In the genomic region with DNA sequence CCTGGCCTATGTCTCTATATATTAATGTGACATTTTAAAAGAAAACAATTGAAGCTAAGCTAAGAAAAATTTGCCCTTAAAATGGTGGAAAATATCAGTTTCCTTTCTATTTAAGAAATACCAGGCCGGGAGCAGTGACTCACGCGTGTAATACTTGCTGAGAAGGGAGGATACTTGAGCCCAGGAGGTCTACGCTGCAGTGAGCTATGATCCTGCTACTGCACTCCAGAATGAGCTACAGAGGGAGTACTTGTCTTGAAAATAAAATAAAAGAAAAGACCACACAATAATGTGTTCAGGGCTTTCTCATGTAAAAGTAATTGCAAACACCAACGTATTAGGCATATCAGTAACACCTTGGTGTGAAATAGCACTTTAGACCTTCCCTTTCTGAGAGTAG, we compare ENCODE assay signal across 11 cellular contexts. TPM values are rescaled to one million over a fixed set of nuclear protein-coding genes. Genes with fewer than 3 reads are reported as not detected.
DNase-seq lines count a peak whose midpoint lies in the region; ATAC-seq and TF ChIP-seq lines count a peak whose summit lies in the region.
"Had no signal": no experiment of that assay in that cellular context is flagged by ENCODE, and none has a peak within 500 bp of the region (broad histone marks: within the 10 kb centered on the region; RNA-seq: fewer than 3 reads in every experiment).

No MANE protein-coding gene starts in this region.

- H3K9me2 ChIP-seq in SK-N-SH, result no peaks in the 10 kb centered on the region

- TF ChIP-seq RAD21 in SK-N-SH (IDR thresholded peaks at IDR 0.05; ENCODE audit: low read length), result no peak

- H3K79me2 ChIP-seq in SK-N-SH (ENCODE audit: insufficient read depth), result peaks cover 46% of the 10 kb centered on the region

- H3K27ac ChIP-seq in SK-N-SH (ENCODE audit: low read depth in 2 of 2, low read length in 1 of 2) (peak overlapping the region; percentile 47 to 93; a peak in 3 of 4 replicates), psoas muscle (peak overlapping the region; percentile 82)
- H3K27ac ChIP-seq: KMS-11 had no signal

- peaks cover 43% of the 10 kb centered on the region for H3F3A ChIP-seq in SK-N-SH (replicated peaks; ENCODE audit: insufficient read depth)

- H3K9me3 ChIP-seq in SK-N-SH (no peaks in the 10 kb centered on the region), psoas muscle (no peaks in the 10 kb centered on the region)

- TF ChIP-seq EP300 in SK-N-SH (IDR thresholded peaks at IDR 0.05; ENCODE audit: borderline replicate concordance in 1 of 2, low read depth in 1 of 2, low read length in 1 of 2), result no peak

- peak overlapping the region; percentile 99 for H3K9ac ChIP-seq in SK-N-SH
- H3K9ac ChIP-seq: KMS-11 had no signal

- peaks cover 6 to 10% of the 10 kb centered on the region in 2 experiments for H3K4me1 ChIP-seq in SK-N-SH (ENCODE audit: control insufficient read depth in 1 of 2, insufficient read depth in 2 of 2, low read depth in 1 of 2, low read length in 1 of 2)
- peaks cover 15% of the 10 kb centered on the region for H3K4me1 ChIP-seq in psoas muscle

- H3K36me3 ChIP-seq in SK-N-SH (replicated peaks in 1 of 2; ENCODE audit: control insufficient read depth in 1 of 2, insufficient read depth in 2 of 2, low read length in 1 of 2) (peaks cover 6 to 18% of the 10 kb centered on the region in 2 experiments), psoas muscle (ENCODE audit: insufficient read depth in 1 of 2, low read depth in 1 of 2) (no peaks in the 10 kb centered on the region)

- H3K27me3 ChIP-seq in SK-N-SH (ENCODE audit: insufficient read depth) (no peaks in the 10 kb centered on the region), psoas muscle (ENCODE audit: insufficient read depth in 3 of 3, low read length in 2 of 3) (no peaks in the 10 kb centered on the region)

- 17% methylated on average over 5 of the region's 5 CpGs for WGBS in SK-N-SH (ENCODE audit: low lambda C conversion rate)
- WGBS in psoas muscle, 3 donors, result 60 to 90% (median 66%) methylated on average over 5 of the region's 5 CpGs

- TF ChIP-seq CTCF in SK-N-SH (IDR thresholded peaks at IDR 0.05) (peak; percentile 15; the same call in 1 of the 2 replicates), psoas muscle (IDR thresholded peaks at IDR 0.05) (no peak)

- intact Hi-C loops in psoas muscle (cut with DNase I), result no loop called here

- POLR2A ChIA-PET in SK-N-SH (lab: Yijun Ruan, JAX), result no interaction called here

- peak overlapping the region; percentile 43; the same call in 1 of the 2 replicates for H2AFZ ChIP-seq in SK-N-SH (ENCODE audit: low read depth)

- CTCF ChIA-PET in SK-N-SH (lab: Yijun Ruan, JAX), result interaction anchor here (1.0 to 2.0 kb wide), 5 partner anchors 14 to 342 kb away, joined by 3 to 10 read pairs (median 3); no protein-coding TSS in a partner anchor

- H3K4me2 ChIP-seq in SK-N-SH, result peak overlapping the region; percentile 81
- H3K4me2 ChIP-seq: KMS-11 had no signal

- peaks cover 8% of the 10 kb centered on the region; the same call in 1 of the 2 replicates for H4K20me1 ChIP-seq in SK-N-SH (ENCODE audit: insufficient read depth)

- DNase-seq in Daoy (ENCODE audit: low read depth) (peak; percentile 81), SK-N-SH (no peak), fibroblast of peridontal ligament (ENCODE audit: extremely low read depth) (peak; percentile 92), psoas muscle (no peak), OCI-M2 (lab: John Stamatoyannopoulos, UW; ENCODE audit: unreplicated experiment) (no peak), COLO829 (ENCODE audit: low spot score) (no peak), NCI-H1694 (lab: John Stamatoyannopoulos, UW) (no peak), NCI-H2107 treated with DMSO at 0.1 percent for 48 hours (lab: John Stamatoyannopoulos, UW; ENCODE audit: unreplicated experiment) (no peak)
- DNase-seq: activated CD8-positive, alpha-beta memory T cell treated with anti-CD3 and anti-CD28 coated beads, Interleukin-2, amount 50 U/mL, for 48 hours; NCI-H82 had no signal

- no peak overlapping the region for H3K4me3 ChIP-seq in SK-N-SH (ENCODE audit: low read depth in 2 of 2, low read length in 1 of 2)
- no peak overlapping the region for H3K4me3 ChIP-seq in psoas muscle

- no peak for ATAC-seq in psoas muscle

TF ChIP-seq in SK-N-SH, 30 proteins besides CTCF, POLR2A, EP300 and RAD21:
- TF ChIP-seq YY1 (IDR thresholded peaks at IDR 0.05; ENCODE audit: low read depth), result peak; percentile 59; the same call in 1 of the 2 replicates
- TF ChIP-seq, protein P1, sequence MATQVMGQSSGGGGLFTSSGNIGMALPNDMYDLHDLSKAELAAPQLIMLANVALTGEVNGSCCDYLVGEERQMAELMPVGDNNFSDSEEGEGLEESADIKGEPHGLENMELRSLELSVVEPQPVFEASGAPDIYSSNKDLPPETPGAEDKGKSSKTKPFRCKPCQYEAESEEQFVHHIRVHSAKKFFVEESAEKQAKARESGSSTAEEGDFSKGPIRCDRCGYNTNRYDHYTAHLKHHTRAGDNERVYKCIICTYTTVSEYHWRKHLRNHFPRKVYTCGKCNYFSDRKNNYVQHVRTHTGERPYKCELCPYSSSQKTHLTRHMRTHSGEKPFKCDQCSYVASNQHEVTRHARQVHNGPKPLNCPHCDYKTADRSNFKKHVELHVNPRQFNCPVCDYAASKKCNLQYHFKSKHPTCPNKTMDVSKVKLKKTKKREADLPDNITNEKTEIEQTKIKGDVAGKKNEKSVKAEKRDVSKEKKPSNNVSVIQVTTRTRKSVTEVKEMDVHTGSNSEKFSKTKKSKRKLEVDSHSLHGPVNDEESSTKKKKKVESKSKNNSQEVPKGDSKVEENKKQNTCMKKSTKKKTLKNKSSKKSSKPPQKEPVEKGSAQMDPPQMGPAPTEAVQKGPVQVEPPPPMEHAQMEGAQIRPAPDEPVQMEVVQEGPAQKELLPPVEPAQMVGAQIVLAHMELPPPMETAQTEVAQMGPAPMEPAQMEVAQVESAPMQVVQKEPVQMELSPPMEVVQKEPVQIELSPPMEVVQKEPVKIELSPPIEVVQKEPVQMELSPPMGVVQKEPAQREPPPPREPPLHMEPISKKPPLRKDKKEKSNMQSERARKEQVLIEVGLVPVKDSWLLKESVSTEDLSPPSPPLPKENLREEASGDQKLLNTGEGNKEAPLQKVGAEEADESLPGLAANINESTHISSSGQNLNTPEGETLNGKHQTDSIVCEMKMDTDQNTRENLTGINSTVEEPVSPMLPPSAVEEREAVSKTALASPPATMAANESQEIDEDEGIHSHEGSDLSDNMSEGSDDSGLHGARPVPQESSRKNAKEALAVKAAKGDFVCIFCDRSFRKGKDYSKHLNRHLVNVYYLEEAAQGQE (IDR thresholded peaks at IDR 0.05; ENCODE audit: low read depth, low read length), result no peak
- TF ChIP-seq PBX3 (IDR thresholded peaks at IDR 0.05), result peak; percentile 34; the same call in 1 of the 2 replicates
- TF ChIP-seq CHD2 (IDR thresholded peaks at IDR 0.05; ENCODE audit: low read length, partially characterized antibody), result no peak
- TF ChIP-seq RXRA (IDR thresholded peaks at IDR 0.05; ENCODE audit: borderline replicate concordance, low read depth), result no peak
- TF ChIP-seq, protein P2, sequence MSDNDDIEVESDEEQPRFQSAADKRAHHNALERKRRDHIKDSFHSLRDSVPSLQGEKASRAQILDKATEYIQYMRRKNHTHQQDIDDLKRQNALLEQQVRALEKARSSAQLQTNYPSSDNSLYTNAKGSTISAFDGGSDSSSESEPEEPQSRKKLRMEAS (IDR thresholded peaks at IDR 0.05; ENCODE audit: low read depth), result peak; percentile 66; the same call in 1 of the 2 replicates
- peak; percentile 69 for TF ChIP-seq FOSL2 (IDR thresholded peaks at IDR 0.05; ENCODE audit: borderline replicate concordance, low read depth)
- TF ChIP-seq FOXM1 (IDR thresholded peaks at IDR 0.05; ENCODE audit: low read depth), result peak; percentile 49; the same call in 1 of the 2 replicates
- TF ChIP-seq TCF12 (IDR thresholded peaks at IDR 0.05), result 0 out of 2 replicates have a peak, but pooled peaks have one; percentile 55
- TF ChIP-seq JUND (IDR thresholded peaks at IDR 0.05), result peak; percentile 71
TF ChIP-seq in SK-N-SH: peak in this region for 7.

RNA-seq across cellular contexts. Expression of gene PRSS23, which starts 1.4 kb away (rescaled TPM):
- total RNA-seq in Daoy (2014; rRNA removed; shearing (Covaris generic)), result 97.4 and 104 TPM in 2 replicates
- polyA plus RNA-seq in SK-N-SH (2012; rRNA removed) (326 and 429 TPM in 2 replicates), psoas muscle (1 to 10 TPM; 3.9 to 4.4 (median 4.0) TPM)
- 346 and 361 TPM in 2 replicates for polyA plus RNA-seq in SK-N-SH (2012; cell fraction: cytosol; rRNA removed)
- polyA plus RNA-seq in SK-N-SH (2012; cell fraction: nucleus; rRNA removed), result 89.2 and 204 TPM in 2 replicates
- total RNA-seq in psoas muscle, result 10 to 100 TPM in 3 of 4 donors, 1 to 10 TPM in 1; 2.3 to 17.8 (median 15.7) TPM

Comparison
In these comparisons a context has a peak if more than half of its experiments do, and no peak if none do; other contexts are left out.
1. DNase-seq: peak in Daoy (single experiment) and fibroblast of peridontal ligament (single experiment); none in SK-N-SH (single experiment), psoas muscle (0 of 2), OCI-M2 (single experiment), COLO829 (single experiment), NCI-H1694 (single experiment) and NCI-H2107 treated with DMSO at 0.1 percent for 48 hours (single experiment).